Comparison of ENCODE assay signal across 11 cellular contexts in genomic region chr5:102807878-102808502, GRCh38.
A peak's percentile ranks its signal among the peaks of the same experiment; 100 is the strongest.
DNase-seq lines count a peak whose midpoint lies in the region; ATAC-seq lines count a peak whose summit lies in the region.
"Had no signal": no experiment of that assay in that cellular context is flagged by ENCODE, and none has a peak within 500 bp of the region (broad histone marks: within the 10 kb centered on the region; RNA-seq: fewer than 3 reads in every experiment).

No MANE protein-coding gene starts in this region.

- H3K9me3 ChIP-seq in HUES6 (ENCODE audit: control insufficient read depth, insufficient read depth, low read depth, low read length) = no peaks in the 10 kb centered on the region
- H3K9me3 ChIP-seq: adrenal gland had no signal

- in situ Hi-C loops in ACHN (cut with HindIII; ENCODE audit: low pct_ligation_motif_present, low pct_unique_long_range_greater_than_20kb, low sequenced_read_pairs) = no loop called here

- H3K4me1 ChIP-seq in HUES6 (ENCODE audit: control insufficient read depth, insufficient read depth, low read length) = peaks cover 32% of the 10 kb centered on the region

- H3K36me3 ChIP-seq in HUES6 (ENCODE audit: control insufficient read depth, insufficient read depth, low read length) = no peaks in the 10 kb centered on the region
- H3K36me3 ChIP-seq: adrenal gland had no signal

- H3K4me3 ChIP-seq in HUES6 (ENCODE audit: low read depth, low read length) = no peak overlapping the region; the same call in 1 of the 2 replicates
- H3K4me3 ChIP-seq: adrenal gland had no signal

- DNase-seq in ACHN (peak; percentile 39), RKO (ENCODE audit: low spot score) (peak; percentile 33), iPS DF 19.7 (ENCODE audit: low read depth, low spot score) (peak; percentile 40)
- DNase-seq in activated effector memory CD4-positive, alpha-beta T cell treated with Interleukin-2 at 50 U/mL for 16 hours = no peak
- DNase-seq: CD8-positive, alpha-beta T cell; right cardiac atrium had no signal

- H3K9ac ChIP-seq in HUES6 (ENCODE audit: low read length) = peak overlapping the region; percentile 47

- H3K27me3 ChIP-seq in HUES6 (ENCODE audit: control insufficient read depth, insufficient read depth, low read length) = no peaks in the 10 kb centered on the region
- H3K27me3 ChIP-seq: adrenal gland had no signal

- no peak overlapping the region for H3K27ac ChIP-seq in HUES6 (ENCODE audit: low read depth, low read length)

- ATAC-seq in activated CD4-positive, CD25-positive, alpha-beta regulatory T cell treated with anti-CD3 and anti-CD28 coated beads, Interleukin-2, amount 50 U/mL, for 24 hours = no peak
- ATAC-seq in HG02610 (IDR thresholded peaks at IDR 0.05; ENCODE audit: unreplicated experiment) (no peak), HG03457 (IDR thresholded peaks at IDR 0.05; ENCODE audit: unreplicated experiment) (no peak)
- ATAC-seq: CD8-positive, alpha-beta T cell had no signal
